17 cellular contexts compared by ENCODE assay signal in the genomic region with DNA sequence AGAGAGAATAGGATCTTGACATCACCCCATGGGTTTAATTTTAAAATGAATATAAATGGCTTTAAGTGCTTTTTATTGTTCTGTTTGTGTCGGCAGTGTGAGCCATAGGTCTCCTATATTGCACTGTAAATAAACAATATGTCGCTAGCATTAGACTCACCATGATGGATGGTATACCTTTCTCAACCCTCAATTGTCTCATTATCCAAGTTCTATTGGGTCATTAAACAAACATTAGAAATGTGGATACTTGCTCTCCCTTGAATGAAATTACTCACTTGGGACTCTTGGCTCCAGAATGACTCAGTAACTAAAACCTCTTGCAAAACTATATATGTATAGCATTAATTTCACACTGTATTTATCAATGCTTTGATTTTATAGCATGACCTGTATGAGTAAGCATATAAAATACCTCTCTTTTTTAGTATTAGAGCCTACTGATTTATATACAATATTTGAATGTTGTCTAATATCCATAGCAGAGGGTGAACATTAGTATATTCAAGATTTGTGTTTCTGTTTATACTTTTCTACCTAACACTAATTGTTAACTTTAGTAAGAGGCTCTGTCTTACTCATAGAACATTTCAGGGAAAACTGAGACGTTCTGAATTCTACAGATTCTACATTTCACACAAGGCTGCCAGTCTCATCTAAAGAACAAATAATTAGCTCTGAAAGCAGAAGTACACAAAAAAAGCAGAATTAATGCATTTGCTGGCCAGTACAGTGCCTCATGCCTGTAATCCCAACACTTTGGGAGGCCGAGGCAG.
A peak's percentile ranks its signal among the peaks of the same experiment; 100 is the strongest.
DNase-seq lines count a peak whose midpoint lies in the region; ATAC-seq, FAIRE-seq and TF ChIP-seq lines count a peak whose summit lies in the region.
"Had no signal": no experiment of that assay in that cellular context is flagged by ENCODE, and none has a peak within 500 bp of the region (broad histone marks: within the 10 kb centered on the region; RNA-seq: fewer than 3 reads in every experiment).

No MANE protein-coding gene starts in this region.

- DNase-seq in EL (peak; percentile 60), NCI-H1930 (lab: John Stamatoyannopoulos, UW) (peak; percentile 68 to 71), astrocyte of the spinal cord (ENCODE audit: low read depth, low spot score) (peak; percentile 77), non-pigmented ciliary epithelial cell (ENCODE audit: low read depth) (peak; percentile 26), NCI-H187 treated with DMSO at 0.1 percent for 48 hours (lab: John Stamatoyannopoulos, UW) (no peak), GM19239 (ENCODE audit: insufficient read length, low spot score) (no peak)
- DNase-seq: activated CD8-positive, alpha-beta memory T cell treated with anti-CD3 and anti-CD28 coated beads, Interleukin-2, amount 50 U/mL, for 48 hours; DND-41; endodermal cell; islet precursor cell; Karpas-422; mesendoderm; NCI-H2029; upper lobe of right lung had no signal

- in situ Hi-C loops in astrocyte of the spinal cord (cut with HindIII; ENCODE audit: low sequenced_read_pairs), result no loop called here

- no peak for TF ChIP-seq CTCF in astrocyte of the spinal cord (IDR thresholded peaks at IDR 0.05; ENCODE audit: low read depth, low read length)

- ATAC-seq in GM18867 (IDR thresholded peaks at IDR 0.05; ENCODE audit: unreplicated experiment) (no peak), SK-N-SH treated with all-trans-retinoic acid at 6 μM for 48 hours (no peak)
- ATAC-seq: stimulated activated memory B cell treated with anti-CD40 and anti-IgM and Interleukin-4, amounts not matched to agents 10 μg/mL and 1 μg/mL and 100 μg/mL, for 72 hours; upper lobe of right lung had no signal

- no peak overlapping the region for H3K4me3 ChIP-seq in astrocyte of the spinal cord (ENCODE audit: low read depth, low read length)
- H3K4me3 ChIP-seq: upper lobe of right lung had no signal

- no peak for FAIRE-seq in GM19239 (lab: Jason Lieb, UNC)

TF ChIP-seq in SK-N-SH treated with all-trans-retinoic acid at 6 μM for 48 hours, 23 proteins besides CTCF, POLR2A, EP300 and RAD21:
- TF ChIP-seq ZFP3 (CRISPR knock-in tag; IDR thresholded peaks at IDR 0.05), result no peak
- no peak for TF ChIP-seq GLIS3 (CRISPR knock-in tag; IDR thresholded peaks at IDR 0.05)
- no peak for TF ChIP-seq ARNTL (CRISPR knock-in tag; IDR thresholded peaks at IDR 0.05; ENCODE audit: borderline replicate concordance, low read depth)
- TF ChIP-seq, protein P1, sequence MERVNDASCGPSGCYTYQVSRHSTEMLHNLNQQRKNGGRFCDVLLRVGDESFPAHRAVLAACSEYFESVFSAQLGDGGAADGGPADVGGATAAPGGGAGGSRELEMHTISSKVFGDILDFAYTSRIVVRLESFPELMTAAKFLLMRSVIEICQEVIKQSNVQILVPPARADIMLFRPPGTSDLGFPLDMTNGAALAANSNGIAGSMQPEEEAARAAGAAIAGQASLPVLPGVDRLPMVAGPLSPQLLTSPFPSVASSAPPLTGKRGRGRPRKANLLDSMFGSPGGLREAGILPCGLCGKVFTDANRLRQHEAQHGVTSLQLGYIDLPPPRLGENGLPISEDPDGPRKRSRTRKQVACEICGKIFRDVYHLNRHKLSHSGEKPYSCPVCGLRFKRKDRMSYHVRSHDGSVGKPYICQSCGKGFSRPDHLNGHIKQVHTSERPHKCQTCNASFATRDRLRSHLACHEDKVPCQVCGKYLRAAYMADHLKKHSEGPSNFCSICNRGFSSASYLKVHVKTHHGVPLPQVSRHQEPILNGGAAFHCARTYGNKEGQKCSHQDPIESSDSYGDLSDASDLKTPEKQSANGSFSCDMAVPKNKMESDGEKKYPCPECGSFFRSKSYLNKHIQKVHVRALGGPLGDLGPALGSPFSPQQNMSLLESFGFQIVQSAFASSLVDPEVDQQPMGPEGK (CRISPR knock-in tag; IDR thresholded peaks at IDR 0.05; ENCODE audit: borderline replicate concordance), result no peak
- no peak for TF ChIP-seq ZNF8 (CRISPR knock-in tag; IDR thresholded peaks at IDR 0.05)
- no peak for TF ChIP-seq TOX (CRISPR knock-in tag; IDR thresholded peaks at IDR 0.05; ENCODE audit: borderline replicate concordance)
- TF ChIP-seq, protein P2, sequence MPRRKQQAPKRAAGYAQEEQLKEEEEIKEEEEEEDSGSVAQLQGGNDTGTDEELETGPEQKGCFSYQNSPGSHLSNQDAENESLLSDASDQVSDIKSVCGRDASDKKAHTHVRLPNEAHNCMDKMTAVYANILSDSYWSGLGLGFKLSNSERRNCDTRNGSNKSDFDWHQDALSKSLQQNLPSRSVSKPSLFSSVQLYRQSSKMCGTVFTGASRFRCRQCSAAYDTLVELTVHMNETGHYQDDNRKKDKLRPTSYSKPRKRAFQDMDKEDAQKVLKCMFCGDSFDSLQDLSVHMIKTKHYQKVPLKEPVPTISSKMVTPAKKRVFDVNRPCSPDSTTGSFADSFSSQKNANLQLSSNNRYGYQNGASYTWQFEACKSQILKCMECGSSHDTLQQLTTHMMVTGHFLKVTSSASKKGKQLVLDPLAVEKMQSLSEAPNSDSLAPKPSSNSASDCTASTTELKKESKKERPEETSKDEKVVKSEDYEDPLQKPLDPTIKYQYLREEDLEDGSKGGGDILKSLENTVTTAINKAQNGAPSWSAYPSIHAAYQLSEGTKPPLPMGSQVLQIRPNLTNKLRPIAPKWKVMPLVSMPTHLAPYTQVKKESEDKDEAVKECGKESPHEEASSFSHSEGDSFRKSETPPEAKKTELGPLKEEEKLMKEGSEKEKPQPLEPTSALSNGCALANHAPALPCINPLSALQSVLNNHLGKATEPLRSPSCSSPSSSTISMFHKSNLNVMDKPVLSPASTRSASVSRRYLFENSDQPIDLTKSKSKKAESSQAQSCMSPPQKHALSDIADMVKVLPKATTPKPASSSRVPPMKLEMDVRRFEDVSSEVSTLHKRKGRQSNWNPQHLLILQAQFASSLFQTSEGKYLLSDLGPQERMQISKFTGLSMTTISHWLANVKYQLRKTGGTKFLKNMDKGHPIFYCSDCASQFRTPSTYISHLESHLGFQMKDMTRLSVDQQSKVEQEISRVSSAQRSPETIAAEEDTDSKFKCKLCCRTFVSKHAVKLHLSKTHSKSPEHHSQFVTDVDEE (CRISPR knock-in tag; IDR thresholded peaks at IDR 0.05), result no peak
- TF ChIP-seq ISL1 (CRISPR knock-in tag; IDR thresholded peaks at IDR 0.05), result no peak
- TF ChIP-seq BACH2 (CRISPR knock-in tag; IDR thresholded peaks at IDR 0.05; ENCODE audit: borderline replicate concordance), result no peak

Comparison
In these comparisons a context has a peak if more than half of its experiments do, and no peak if none do; other contexts are left out.
1. DNase-seq: peak in EL (single experiment), NCI-H1930 (2 of 2), astrocyte of the spinal cord (single experiment) and non-pigmented ciliary epithelial cell (single experiment); none in NCI-H187 treated with DMSO at 0.1 percent for 48 hours (single experiment) and GM19239 (single experiment).